Comparison of ENCODE assay signal across 18 cellular contexts in genomic region chr1:19365711-19366110, GRCh38. TPM values are rescaled to one million over a fixed set of nuclear protein-coding genes. Genes with fewer than 3 reads are reported as not detected.
DNase-seq lines count a peak whose midpoint lies in the region; ATAC-seq, FAIRE-seq and TF ChIP-seq lines count a peak whose summit lies in the region.
"Had no signal": no experiment of that assay in that cellular context is flagged by ENCODE, and none has a peak within 500 bp of the region (broad histone marks: within the 10 kb centered on the region; RNA-seq: fewer than 3 reads in every experiment).

No MANE protein-coding gene starts in this region.

- peak; percentile 8 for ATAC-seq in left ventricle myocardium superior
- no peak for ATAC-seq in Right ventricle myocardium superior (ENCODE audit: poor library complexity)
- ATAC-seq in GM18519 (IDR thresholded peaks at IDR 0.05; ENCODE audit: low FRiP score, unreplicated experiment): no peak
- ATAC-seq: stimulated activated naive CD8-positive, alpha-beta T cell treated with anti-CD3 and anti-CD28 coated beads, Interleukin-15, amount 100 ng/mL, for 72 hours had no signal

- intact Hi-C loops in left ventricle myocardium superior (cut with micrococcal nuclease): no loop called here
- intact Hi-C loops in Right ventricle myocardium superior (cut with DNase I): no loop called here

- no peak for DNase-seq in left ventricle myocardium superior
- no peak for DNase-seq in Right ventricle myocardium superior
- no peak for DNase-seq in osteocyte (ENCODE audit: extremely low spot score, unreplicated experiment)
- DNase-seq in GM19239 (ENCODE audit: insufficient read length, low spot score): no peak
- DNase-seq in cerebellar cortex (ENCODE audit: low spot score): no peak
- DNase-seq in amygdala (lab: John Stamatoyannopoulos, UW): no peak
- DNase-seq: activated CD4-positive, alpha-beta T cell treated with anti-CD3 and anti-CD28 coated beads for 1 hour; effector CD4-positive, alpha-beta T cell; KG1; NCI-H187 treated with DMSO at 0.1 percent for 48 hours; stimulated activated CD4-positive, alpha-beta T cell treated with anti-CD3 and anti-CD28 coated beads, Interleukin-4, amount 100 ng/mL, for 1 hour; stimulated activated naive CD8-positive, alpha-beta T cell treated with anti-CD3 and anti-CD28 coated beads, Interleukin-15, amount 100 ng/mL, for 72 hours; SW 1271 had no signal

- peaks cover 34% of the 10 kb centered on the region for H3K4me1 Mint-ChIP-seq in osteocyte (ENCODE audit: unreplicated experiment)

- no peak for TF ChIP-seq CTCF in osteocyte (IDR thresholded peaks at IDR 0.05)

- FAIRE-seq in endometrium (lab: Jason Lieb, UNC) (peak; percentile 62), GM19239 (lab: Jason Lieb, UNC) (no peak)
- FAIRE-seq: G401.6 had no signal

- H3K27me3 Mint-ChIP-seq in osteocyte (ENCODE audit: unreplicated experiment): no peaks in the 10 kb centered on the region
- H3K27me3 Mint-ChIP-seq: stimulated activated naive CD8-positive, alpha-beta T cell treated with anti-CD3 and anti-CD28 coated beads, Interleukin-15, amount 100 ng/mL, for 72 hours had no signal

- H3K9me3 Mint-ChIP-seq in osteocyte (ENCODE audit: unreplicated experiment): no peaks in the 10 kb centered on the region
- H3K9me3 Mint-ChIP-seq: activated T-helper 1 cell treated with anti-CD3 and anti-CD28 coated beads, Interleukin-12 subunit alpha, Interleukin-12 subunit beta, Interleukin-2, Interleukin-4 antibody, amounts not matched to agents 30 ng/mL and 10 ng/mL and 1 ng/mL, durations not matched to agents 14 hours and 24 hours and 36 hours; CD14-positive monocyte; stimulated activated naive CD8-positive, alpha-beta T cell treated with anti-CD3 and anti-CD28 coated beads, Interleukin-15, amount 100 ng/mL, for 72 hours had no signal

- H3K36me3 Mint-ChIP-seq in osteocyte (ENCODE audit: unreplicated experiment): peaks cover 7% of the 10 kb centered on the region

- no peak overlapping the region for H3K4me3 Mint-ChIP-seq in osteocyte (ENCODE audit: unreplicated experiment)
- H3K4me3 Mint-ChIP-seq: activated T-helper 1 cell treated with anti-CD3 and anti-CD28 coated beads, Interleukin-12 subunit alpha, Interleukin-12 subunit beta, Interleukin-2, Interleukin-4 antibody, amounts not matched to agents 30 ng/mL and 10 ng/mL and 1 ng/mL, durations not matched to agents 14 hours and 24 hours and 36 hours; CD14-positive monocyte; stimulated activated naive CD8-positive, alpha-beta T cell treated with anti-CD3 and anti-CD28 coated beads, Interleukin-15, amount 100 ng/mL, for 72 hours had no signal

- H3K27ac Mint-ChIP-seq in osteocyte (ENCODE audit: unreplicated experiment): peak overlapping the region; percentile 35

RNA-seq across cellular contexts. Expression of gene SLC66A1, which starts 53.6 kb away (rescaled TPM):
- total RNA-seq in left ventricle myocardium superior (7.5 TPM), Right ventricle myocardium superior (5.8 TPM), osteocyte (25.8 and 29.0 TPM in 2 replicates)

RNA-seq across cellular contexts. Expression of gene AKR7A2, which starts 53.8 kb away (rescaled TPM):
- total RNA-seq in left ventricle myocardium superior (48.7 TPM), Right ventricle myocardium superior (40.6 TPM), osteocyte (67.8 and 72.4 TPM in 2 replicates)
